In genomic region chr1:48048064-48048463, GRCh38 we compare ENCODE assay signal across 18 cellular contexts. TPM values are rescaled to one million over a fixed set of nuclear protein-coding genes. Genes with fewer than 3 reads are reported as not detected.
DNase-seq lines count a peak whose midpoint lies in the region; ATAC-seq, FAIRE-seq and TF ChIP-seq lines count a peak whose summit lies in the region.
"Had no signal": no experiment of that assay in that cellular context is flagged by ENCODE, and none has a peak within 500 bp of the region (broad histone marks: within the 10 kb centered on the region; RNA-seq: fewer than 3 reads in every experiment).

No MANE protein-coding gene starts in this region.

- TF ChIP-seq CTCF in epithelial cell of esophagus (IDR thresholded peaks at IDR 0.05; ENCODE audit: insufficient read depth, low read depth, low read length, missing control alignments) = no peak

- FAIRE-seq in GM12892 (lab: Jason Lieb, UNC) = no peak

- TF ChIP-seq POLR2A in GM12892 (IDR thresholded peaks at IDR 0.05; ENCODE audit: low read depth, low read length) = no peak

- no peak overlapping the region for H3K4me3 ChIP-seq in epithelial cell of esophagus (ENCODE audit: low read length)
- H3K4me3 ChIP-seq: psoas muscle, upper lobe of left lung had no signal

- no peak for ATAC-seq in HG03457 (IDR thresholded peaks at IDR 0.05; ENCODE audit: unreplicated experiment)

- DNase-seq in AG08395 (ENCODE audit: low spot score) (peak; percentile 52), RPMI7951 (ENCODE audit: low read depth) (peak; percentile 48), epithelial cell of esophagus (ENCODE audit: low read depth) (peak; percentile 78), kidney glomerular epithelial cell (lab: John Stamatoyannopoulos, UW) (peak; percentile 61), NCI-H2029 treated with DMSO at 0.1 percent for 48 hours (lab: John Stamatoyannopoulos, UW) (no peak), GM12892 (ENCODE audit: insufficient read length) (no peak)
- no peak for DNase-seq in activated CD4-positive, CD25-positive, alpha-beta regulatory T cell (lab: John Stamatoyannopoulos, UW)
- DNase-seq: activated CD4-positive, alpha-beta T cell treated with anti-CD3 and anti-CD28 coated beads, Interleukin-2, amount 50 U/mL, for 48 hours; activated effector memory CD4-positive, alpha-beta T cell treated with anti-CD3 and anti-CD28 coated beads, Interleukin-2, amount 50 U/mL, for 16 hours; DMS153; erythroblast; NCI-H1092 treated with DMSO at 0.1 percent for 48 hours; NCI-H524 treated with DMSO at 0.1 percent for 48 hours; stimulated activated CD4-positive, alpha-beta T cell treated with anti-CD3 and anti-CD28 coated beads, Interleukin-1b, Interleukin-23, amount 100 ng/mL, for 48 hours; upper lobe of left lung had no signal

RNA-seq across cellular contexts. Expression of gene TRABD2B, which starts 50.9 kb away (rescaled TPM):
- not detected in 2 replicates for total RNA-seq in RPMI7951 (2014; rRNA removed; shearing (Covaris generic))
- polyA plus RNA-seq in GM12892 (2012; ENCODE audit: missing spikeins) = not detected
- polyA plus RNA-seq: AG04450 had no signal

Comparison
In these comparisons a context has a peak if more than half of its experiments do, and no peak if none do; other contexts are left out.
1. DNase-seq: peak in AG08395 (single experiment), RPMI7951 (single experiment), epithelial cell of esophagus (single experiment) and kidney glomerular epithelial cell (single experiment); none in NCI-H2029 treated with DMSO at 0.1 percent for 48 hours (single experiment), activated CD4-positive, CD25-positive, alpha-beta regulatory T cell (0 of 4) and GM12892 (single experiment).